24 cellular contexts compared by ENCODE assay signal in genomic region chr20:39581034-39581433, GRCh38.
DNase-seq lines count a peak whose midpoint lies in the region; ATAC-seq, FAIRE-seq and TF ChIP-seq lines count a peak whose summit lies in the region.
"Had no signal": no experiment of that assay in that cellular context is flagged by ENCODE, and none has a peak within 500 bp of the region (broad histone marks: within the 10 kb centered on the region; RNA-seq: fewer than 3 reads in every experiment).

No MANE protein-coding gene starts in this region.

- H4K91ac ChIP-seq in H1 (replicated peaks; ENCODE audit: insufficient read length, low read length): no peak overlapping the region

- no peak overlapping the region for H3K4ac ChIP-seq in H1 (replicated peaks; ENCODE audit: insufficient read length, low read depth, low read length)

- no peaks in the 10 kb centered on the region for H3K4me1 Mint-ChIP-seq in activated CD4-positive, alpha-beta T cell treated with anti-CD3 and anti-CD28 coated beads, Interleukin-2, amount 10 ng/mL, durations not matched to agents 24 days and 14 days
- no peaks in the 10 kb centered on the region for H3K4me1 Mint-ChIP-seq in activated CD4-positive, alpha-beta T cell treated with anti-CD3 and anti-CD28 coated beads, Interleukin-2, amount 10 ng/mL, durations not matched to agents 7 days and 5 days
- H3K4me1 Mint-ChIP-seq in activated CD4-positive, alpha-beta memory T cell treated with anti-CD3 and anti-CD28 coated beads for 36 hours (ENCODE audit: low read depth): no peaks in the 10 kb centered on the region
- H3K4me1 Mint-ChIP-seq: B cell; CD4-positive, CD25-positive, alpha-beta regulatory T cell had no signal

- no peak overlapping the region for H3K18ac ChIP-seq in H1 (ENCODE audit: extremely low read depth, low read length)

- TF ChIP-seq RAD21 in H1 (IDR thresholded peaks at IDR 0.05 in 1 of 2, conservative IDR thresholded peaks at IDR 0.05 in 1 of 2; ENCODE audit: low read depth in 2 of 2, low read length in 2 of 2): no peak

- no peak overlapping the region for H3K4me3 Mint-ChIP-seq in activated CD4-positive, alpha-beta T cell treated with anti-CD3 and anti-CD28 coated beads, Interleukin-2, amount 10 ng/mL, durations not matched to agents 24 days and 14 days
- no peak overlapping the region for H3K4me3 Mint-ChIP-seq in activated CD4-positive, alpha-beta T cell treated with anti-CD3 and anti-CD28 coated beads, Interleukin-2, amount 10 ng/mL, durations not matched to agents 7 days and 5 days
- H3K4me3 Mint-ChIP-seq in activated CD4-positive, alpha-beta memory T cell treated with anti-CD3 and anti-CD28 coated beads for 36 hours: no peak overlapping the region
- H3K4me3 Mint-ChIP-seq: B cell; CD4-positive, CD25-positive, alpha-beta regulatory T cell; CD8-positive, alpha-beta T cell; HFFc6 had no signal

- H3K36me3 Mint-ChIP-seq in activated CD4-positive, alpha-beta T cell treated with anti-CD3 and anti-CD28 coated beads, Interleukin-2, amount 10 ng/mL, durations not matched to agents 24 days and 14 days (ENCODE audit: low read depth): no peaks in the 10 kb centered on the region
- H3K36me3 Mint-ChIP-seq in activated CD4-positive, alpha-beta T cell treated with anti-CD3 and anti-CD28 coated beads, Interleukin-2, amount 10 ng/mL, durations not matched to agents 7 days and 5 days (ENCODE audit: low read depth): no peaks in the 10 kb centered on the region
- H3K36me3 Mint-ChIP-seq in activated CD4-positive, alpha-beta memory T cell treated with anti-CD3 and anti-CD28 coated beads for 36 hours: no peaks in the 10 kb centered on the region
- H3K36me3 Mint-ChIP-seq: CD4-positive, CD25-positive, alpha-beta regulatory T cell; CD8-positive, alpha-beta T cell had no signal

- no peak overlapping the region for H3K23ac ChIP-seq in H1 (ENCODE audit: insufficient read length)

- TF ChIP-seq CTCF in H1 (IDR thresholded peaks at IDR 0.05; ENCODE audit: control extremely low read depth in 1 of 3, insufficient read depth in 1 of 3, low read depth in 1 of 3, low read length in 3 of 3) (no peak), parathyroid adenoma (IDR thresholded peaks at IDR 0.05) (no peak)

- no peaks in the 10 kb centered on the region for H3K79me2 ChIP-seq in H1 (ENCODE audit: control insufficient read depth in 1 of 2, insufficient read depth in 2 of 2, low read length in 2 of 2)
- no peaks in the 10 kb centered on the region for H3K79me2 ChIP-seq in parathyroid adenoma

- TF ChIP-seq POLR2A in H1 (IDR thresholded peaks at IDR 0.05; ENCODE audit: control extremely low read depth in 1 of 2, low read depth in 2 of 2, low read length in 2 of 2): no peak

- no peak overlapping the region for H2BK15ac ChIP-seq in H1 (ENCODE audit: low read length)

- intact Hi-C loops in activated CD4-positive, alpha-beta T cell treated with anti-CD3 and anti-CD28 coated beads, Interleukin-2, amount 10 ng/mL, durations not matched to agents 24 days and 14 days (cut with micrococcal nuclease): no loop called here
- intact Hi-C loops in activated CD4-positive, alpha-beta memory T cell treated with anti-CD3 and anti-CD28 coated beads for 36 hours (cut with micrococcal nuclease): no loop called here

- no peaks in the 10 kb centered on the region for H3K27me3 Mint-ChIP-seq in activated CD4-positive, alpha-beta T cell treated with anti-CD3 and anti-CD28 coated beads, Interleukin-2, amount 10 ng/mL, durations not matched to agents 24 days and 14 days
- no peaks in the 10 kb centered on the region for H3K27me3 Mint-ChIP-seq in activated CD4-positive, alpha-beta T cell treated with anti-CD3 and anti-CD28 coated beads, Interleukin-2, amount 10 ng/mL, durations not matched to agents 7 days and 5 days
- no peaks in the 10 kb centered on the region for H3K27me3 Mint-ChIP-seq in activated CD4-positive, alpha-beta memory T cell treated with anti-CD3 and anti-CD28 coated beads for 36 hours
- H3K27me3 Mint-ChIP-seq: B cell; CD4-positive, CD25-positive, alpha-beta regulatory T cell had no signal

- no peaks in the 10 kb centered on the region for H3K79me1 ChIP-seq in H1 (ENCODE audit: low read depth, low read length)

- H3K4me2 ChIP-seq in H1 (ENCODE audit: insufficient read depth in 1 of 2, low read depth in 2 of 2, low read length in 2 of 2) (no peak overlapping the region), parathyroid adenoma (ENCODE audit: low read length) (no peak overlapping the region)
- H3K4me2 ChIP-seq: BLaER1 had no signal

- H3K56ac ChIP-seq in H1 (replicated peaks; ENCODE audit: insufficient read length, low read depth, low read length): no peak overlapping the region

- no peak overlapping the region for H3K4me3 ChIP-seq in H1 (ENCODE audit: extremely low read depth in 1 of 4, insufficient read depth in 2 of 4, low read depth in 3 of 4, low read length in 4 of 4)
- H3K4me3 ChIP-seq in parathyroid adenoma (ENCODE audit: low read depth, low read length): no peak overlapping the region
- H3K4me3 ChIP-seq: BLaER1, GM12878, GM23248, HAP-1 had no signal

- H3K9me3 Mint-ChIP-seq in activated CD4-positive, alpha-beta T cell treated with anti-CD3 and anti-CD28 coated beads, Interleukin-2, amount 10 ng/mL, durations not matched to agents 24 days and 14 days: no peaks in the 10 kb centered on the region
- no peaks in the 10 kb centered on the region for H3K9me3 Mint-ChIP-seq in activated CD4-positive, alpha-beta T cell treated with anti-CD3 and anti-CD28 coated beads, Interleukin-2, amount 10 ng/mL, durations not matched to agents 7 days and 5 days
- no peaks in the 10 kb centered on the region for H3K9me3 Mint-ChIP-seq in activated CD4-positive, alpha-beta memory T cell treated with anti-CD3 and anti-CD28 coated beads for 36 hours
- H3K9me3 Mint-ChIP-seq: CD8-positive, alpha-beta T cell had no signal

- no peak overlapping the region for H3K14ac ChIP-seq in H1 (ENCODE audit: insufficient read length)

- H3K36me3 ChIP-seq in H1 (ENCODE audit: control insufficient read depth in 2 of 4, insufficient read depth in 4 of 4, low read length in 3 of 4): no peaks in the 10 kb centered on the region
- no peaks in the 10 kb centered on the region for H3K36me3 ChIP-seq in parathyroid adenoma (ENCODE audit: control insufficient read depth, insufficient read depth, low read length)
- H3K36me3 ChIP-seq: BLaER1, HAP-1 had no signal

- no peak overlapping the region for H2BK20ac ChIP-seq in H1 (ENCODE audit: low read length)

- CTCF ChIA-PET in activated CD4-positive, alpha-beta T cell treated with anti-CD3 and anti-CD28 coated beads, Interleukin-2, amount 10 ng/mL, durations not matched to agents 7 days and 5 days (lab: Charles Lee): no interaction called here
- CTCF ChIA-PET in H1 (lab: Charles Lee; ENCODE audit: partially characterized antibody): no interaction called here
- CTCF ChIA-PET in activated CD4-positive, alpha-beta memory T cell treated with anti-CD3 and anti-CD28 coated beads for 36 hours (lab: Charles Lee): no interaction called here

- H2AFZ ChIP-seq in H1 (ENCODE audit: low read length) (peak overlapping the region; percentile 12; the same call in 1 of the 2 replicates), parathyroid adenoma (peak overlapping the region; percentile 9)
- H2AFZ ChIP-seq: GM23248 had no signal

- no peak overlapping the region for H3K9ac ChIP-seq in H1 (replicated peaks in 1 of 4; ENCODE audit: extremely low read depth in 1 of 4, low read depth in 3 of 4, low read length in 3 of 4)
- no peak overlapping the region for H3K9ac ChIP-seq in parathyroid adenoma
- H3K9ac ChIP-seq: BLaER1, GM23248 had no signal

- H3K9me3 ChIP-seq in H1 (ENCODE audit: insufficient read depth in 2 of 2, low read depth in 1 of 2, low read length in 1 of 2) (no peaks in the 10 kb centered on the region), parathyroid adenoma (ENCODE audit: control insufficient read depth, low read length) (no peaks in the 10 kb centered on the region)
- H3K9me3 ChIP-seq: BLaER1, Caco-2, HAP-1 had no signal

- H2BK12ac ChIP-seq in H1 (ENCODE audit: low read depth, low read length): no peak overlapping the region

- no peak overlapping the region for H2AK5ac ChIP-seq in H1 (ENCODE audit: low read depth, low read length)

- H4K5ac ChIP-seq in H1 (ENCODE audit: insufficient read length, low read depth, low read length): no peak overlapping the region

- no peak overlapping the region for H3K27ac Mint-ChIP-seq in activated CD4-positive, alpha-beta T cell treated with anti-CD3 and anti-CD28 coated beads, Interleukin-2, amount 10 ng/mL, durations not matched to agents 24 days and 14 days
- no peak overlapping the region for H3K27ac Mint-ChIP-seq in activated CD4-positive, alpha-beta T cell treated with anti-CD3 and anti-CD28 coated beads, Interleukin-2, amount 10 ng/mL, durations not matched to agents 7 days and 5 days
- no peak overlapping the region for H3K27ac Mint-ChIP-seq in activated CD4-positive, alpha-beta memory T cell treated with anti-CD3 and anti-CD28 coated beads for 36 hours
- H3K27ac Mint-ChIP-seq: B cell; CD8-positive, alpha-beta T cell; HFFc6 had no signal

- POLR2A ChIA-PET in activated CD4-positive, alpha-beta T cell treated with anti-CD3 and anti-CD28 coated beads, Interleukin-2, amount 10 ng/mL, durations not matched to agents 7 days and 5 days (lab: Charles Lee): no interaction called here
- POLR2A ChIA-PET in H1 (lab: Charles Lee; ENCODE audit: partially characterized antibody): interaction anchor here (0.6 kb wide), 1 partner anchor 80 kb away, joined by 3 read pairs; no protein-coding TSS in a partner anchor
- POLR2A ChIA-PET in activated CD4-positive, alpha-beta memory T cell treated with anti-CD3 and anti-CD28 coated beads for 36 hours (lab: Charles Lee): no interaction called here

- H4K8ac ChIP-seq in H1 (ENCODE audit: extremely low read depth, insufficient read depth, low read length): no peak overlapping the region

- 82% methylated on average over 1 of the region's 1 CpG; no CpG with 5 or more reads in 1 of the 2 experiments for WGBS in H1 (ENCODE audit: extremely low coverage in 1 of 2, insufficient coverage in 1 of 2, insufficient read length in 1 of 2, insufficient replicate concordance in 2 of 2, low coverage in 1 of 2, low lambda C conversion rate in 2 of 2, missing lambda C conversion rate in 1 of 2), 2 experiments

- FAIRE-seq in H1 (lab: Jason Lieb, UNC): no peak
- FAIRE-seq: A204.1, GM12878, GM19239 had no signal

- H3K23me2 ChIP-seq in H1 (ENCODE audit: low read depth, low read length): no peaks in the 10 kb centered on the region

- H2BK5ac ChIP-seq in H1 (ENCODE audit: low read depth, low read length): no peak overlapping the region

- no peak overlapping the region for H3K27ac ChIP-seq in H1 (ENCODE audit: low read depth, low read length)
- H3K27ac ChIP-seq in parathyroid adenoma: no peak overlapping the region
- H3K27ac ChIP-seq: 22Rv1, BLaER1, C4-2B, GM23248 had no signal

- H2BK120ac ChIP-seq in H1 (replicated peaks; ENCODE audit: low read depth, low read length): no peak overlapping the region

- peak; percentile 17 for DNase-seq in activated CD4-positive, alpha-beta T cell treated with anti-CD3 and anti-CD28 coated beads, Interleukin-2, amount 10 ng/mL, durations not matched to agents 24 days and 14 days
- DNase-seq in activated CD4-positive, alpha-beta T cell treated with anti-CD3 and anti-CD28 coated beads, Interleukin-2, amount 10 ng/mL, durations not matched to agents 7 days and 5 days: no peak
- no peak for DNase-seq in H1 (ENCODE audit: low read depth in 1 of 2, low spot score in 2 of 2)
- no peak for DNase-seq in activated CD4-positive, CD25-positive, alpha-beta regulatory T cell treated with anti-CD3 and anti-CD28 coated beads, Interleukin-2, amount 50 U/mL, for 72 hours
- no peak for DNase-seq in activated CD4-positive, alpha-beta memory T cell treated with anti-CD3 and anti-CD28 coated beads for 36 hours
- DNase-seq: Caco-2; CD4-positive, CD25-positive, alpha-beta regulatory T cell; CD8-positive, alpha-beta T cell; DMS153; DMS79; EL; GDM1; GM23248; HFFc6 had no signal

- H3K27me3 ChIP-seq in H1 (replicated peaks in 1 of 4; ENCODE audit: control insufficient read depth in 3 of 4, extremely low read depth in 1 of 4, insufficient read depth in 3 of 4, low read length in 3 of 4) (no peaks in the 10 kb centered on the region), parathyroid adenoma (ENCODE audit: control insufficient read depth, insufficient read depth, low read length) (no peaks in the 10 kb centered on the region)
- H3K27me3 ChIP-seq: BLaER1 had no signal

- TF ChIP-seq EP300 in H1 (IDR thresholded peaks at IDR 0.05; ENCODE audit: borderline replicate concordance in 1 of 2, low read depth in 2 of 2, low read length in 2 of 2): no peak

- H3K4me1 ChIP-seq in H1 (replicated peaks in 1 of 4; ENCODE audit: control insufficient read depth in 3 of 4, insufficient read depth in 4 of 4, low read length in 3 of 4) (no peaks in the 10 kb centered on the region), parathyroid adenoma (no peaks in the 10 kb centered on the region)
- H3K4me1 ChIP-seq: BLaER1, Caco-2, HAP-1 had no signal

- H4K20me1 ChIP-seq in H1 (replicated peaks in 1 of 2; ENCODE audit: control insufficient read depth in 1 of 2, insufficient read depth in 2 of 2, low read length in 2 of 2): no peaks in the 10 kb centered on the region
- H4K20me1 ChIP-seq: BLaER1 had no signal

- no peak for ATAC-seq in HG03045 (IDR thresholded peaks at IDR 0.05; ENCODE audit: unreplicated experiment)
- ATAC-seq: CD8-positive, alpha-beta T cell; GM12878 had no signal
